23 cellular contexts compared by ENCODE assay signal in the genomic region with DNA sequence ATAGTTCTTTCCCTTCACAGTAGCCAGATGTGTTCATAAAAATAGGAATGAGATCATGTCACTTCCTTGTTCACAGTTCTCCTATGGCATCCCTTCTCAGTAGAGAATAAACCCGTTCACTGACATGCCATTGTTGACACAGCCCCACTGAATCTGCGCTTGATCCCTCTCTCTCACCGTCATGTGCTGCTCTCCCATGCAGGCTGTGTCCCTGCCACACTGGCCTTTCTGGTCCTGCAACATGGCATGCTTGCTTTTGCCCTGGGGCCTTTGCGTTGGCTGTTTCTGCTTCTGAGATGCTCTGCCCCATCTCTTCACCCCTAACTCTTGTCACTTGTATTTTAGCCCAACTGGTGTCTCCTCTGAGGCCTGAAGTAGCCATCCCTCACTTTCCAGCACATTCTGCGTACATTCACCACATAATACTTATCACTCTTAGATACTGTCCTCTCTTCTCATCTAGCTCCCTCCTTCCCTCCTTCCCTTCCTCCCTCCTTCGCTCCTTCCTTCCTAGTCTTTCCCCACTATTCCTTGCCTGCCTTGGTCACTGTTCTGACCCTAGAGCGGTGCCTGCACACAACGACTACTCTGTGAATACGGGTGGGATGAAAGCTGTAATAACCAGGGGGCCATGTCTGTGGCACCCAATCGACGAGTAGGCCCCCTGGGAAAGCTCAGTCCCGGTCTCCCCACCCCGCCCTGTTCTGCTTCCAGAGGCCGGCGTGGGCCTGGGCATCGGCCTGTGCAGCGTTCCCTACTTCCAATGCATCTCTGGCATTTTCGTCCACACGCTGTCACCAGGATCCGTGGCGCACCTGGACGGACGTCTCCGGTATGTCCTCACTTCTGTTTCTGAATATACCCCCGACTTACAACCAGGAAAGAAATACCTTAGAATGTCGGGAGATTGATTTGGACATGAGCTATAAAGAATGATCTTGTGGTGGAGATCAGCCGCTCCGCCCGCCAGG. TPM values are rescaled to one million over a fixed set of nuclear protein-coding genes. Genes with fewer than 3 reads are reported as not detected.
DNase-seq lines count a peak whose midpoint lies in the region; ATAC-seq, FAIRE-seq and TF ChIP-seq lines count a peak whose summit lies in the region.
"Had no signal": no experiment of that assay in that cellular context is flagged by ENCODE, and none has a peak within 500 bp of the region (broad histone marks: within the 10 kb centered on the region; RNA-seq: fewer than 3 reads in every experiment).

No MANE protein-coding gene starts in this region.

- H2BK15ac ChIP-seq in mesenchymal stem cell (ENCODE audit: low read depth, poor library complexity, severe bottlenecking): no peak overlapping the region

- no peak overlapping the region for H4K8ac ChIP-seq in mesenchymal stem cell (ENCODE audit: low read length)

- CTCF ChIA-PET in K562 (lab: Yijun Ruan, JAX; ENCODE audit: low intra/inter-chr PET ratio): interaction anchor here (0.8 kb wide), 1 partner anchor 131 kb away, joined by 3 read pairs; no protein-coding TSS in a partner anchor

- peak; percentile 39 for DNase-seq in SIG-M5 treated with dmso at 0.1 percent for 504 hours (lab: John Stamatoyannopoulos, UW; ENCODE audit: unreplicated experiment)
- DNase-seq in SIG-M5 (lab: John Stamatoyannopoulos, UW): no peak
- DNase-seq in K562 (ENCODE audit: extremely low read depth in 1 of 4, low spot score in 3 of 4): no peak
- DNase-seq in mesenteric fat pad (ENCODE audit: low spot score): peak; percentile 41
- no peak for DNase-seq in NCI-H2107 (lab: John Stamatoyannopoulos, UW)
- no peak for DNase-seq in mesenchymal stem cell
- no peak for DNase-seq in NCI-H1092 treated with DMSO at 0.1 percent for 48 hours (lab: John Stamatoyannopoulos, UW)
- DNase-seq: activated CD4-positive, alpha-beta T cell treated with anti-CD3 and anti-CD28 coated beads, Interleukin-2, amount 50 U/mL, for 4 hours; amniotic stem cell; mesendoderm; NCI-H1092; NCI-H1930; NCI-H774; occipital lobe; T-helper 9 cell had no signal

- in situ Hi-C loops in K562 (cut with MboI): loop anchor here (5.0 kb wide), 1 partner anchor 120 kb away; no protein-coding TSS in a partner anchor

- TF ChIP-seq CTCF in K562 (IDR thresholded peaks at IDR 0.05 in 2 of 3, conservative IDR thresholded peaks at IDR 0.05 in 1 of 3; ENCODE audit: insufficient read depth in 2 of 3, low read depth in 1 of 3, low read length in 3 of 3): no peak

- H3K9me1 ChIP-seq in K562 (ENCODE audit: control insufficient read depth, insufficient read depth, low read length): no peaks in the 10 kb centered on the region

- no peaks in the 10 kb centered on the region for H3K79me1 ChIP-seq in mesenchymal stem cell (replicated peaks; ENCODE audit: low read length, poor library complexity, severe bottlenecking)

- no peak for TF ChIP-seq EP300 in K562 (IDR thresholded peaks at IDR 0.05; ENCODE audit: low read length)

- H3K79me2 ChIP-seq in K562 (ENCODE audit: control insufficient read depth, insufficient read depth, low read length): no peaks in the 10 kb centered on the region

- H4K91ac ChIP-seq in mesenchymal stem cell (ENCODE audit: low read length): no peak overlapping the region

- H3K9ac ChIP-seq in BLaER1 treated with 17β-estradiol and CSF1 and Interleukin-3, amounts not matched to agents 10 nM and 100 nM: 0 out of 22 replicates have a peak overlapping the region, but pooled peaks of 1 of the 11 experiments have one; percentile 8
- no peak overlapping the region for H3K9ac ChIP-seq in K562 (ENCODE audit: insufficient read depth in 1 of 2, low read depth in 2 of 2, low read length in 2 of 2)
- H3K9ac ChIP-seq in mesenchymal stem cell (ENCODE audit: low read length): no peak overlapping the region

- no peak overlapping the region for H2AK5ac ChIP-seq in mesenchymal stem cell (ENCODE audit: low read length, severe bottlenecking)

- no peak overlapping the region for H2BK12ac ChIP-seq in mesenchymal stem cell (ENCODE audit: low read length in 2 of 2)

- no peak overlapping the region for H3K4me3 ChIP-seq in BLaER1 treated with 17β-estradiol and CSF1 and Interleukin-3, amounts not matched to agents 10 nM and 100 nM
- H3K4me3 ChIP-seq in K562 (no peak overlapping the region), mesenchymal stem cell (ENCODE audit: insufficient read depth in 1 of 2, low read depth in 1 of 2, low read length in 2 of 2) (no peak overlapping the region)
- H3K4me3 ChIP-seq: breast epithelium, HAP-1 had no signal

- peak overlapping the region in 3 of 11 experiments; percentile 10 to 30 (median 26); a peak in 2 of 22 replicates for H3K27ac ChIP-seq in BLaER1 treated with 17β-estradiol and CSF1 and Interleukin-3, amounts not matched to agents 10 nM and 100 nM
- H3K27ac ChIP-seq in K562 (ENCODE audit: extremely low read depth, low read depth, low read length): no peak overlapping the region
- H3K27ac ChIP-seq in mesenchymal stem cell (ENCODE audit: low read length, poor library complexity, severe bottlenecking): no peak overlapping the region
- H3K27ac ChIP-seq: breast epithelium had no signal

- TF ChIP-seq POLR2A in K562 (conservative IDR thresholded peaks at IDR 0.05): no peak

- H2AFZ ChIP-seq in K562 (ENCODE audit: low read depth, low read length) (no peak overlapping the region), mesenchymal stem cell (ENCODE audit: low read depth, low read length) (no peak overlapping the region)

- no peak for TF ChIP-seq RAD21 in K562 (CRISPR knock-in tag; conservative IDR thresholded peaks at IDR 0.05 in 1 of 2, IDR thresholded peaks at IDR 0.05 in 1 of 2)

- peaks cover 15 to 31% (median 17%) of the 10 kb centered on the region in 11 experiments for H3K9me3 ChIP-seq in BLaER1 treated with 17β-estradiol and CSF1 and Interleukin-3, amounts not matched to agents 10 nM and 100 nM (replicated peaks in 1 of 11)
- no peaks in the 10 kb centered on the region for H3K9me3 ChIP-seq in K562 (replicated peaks; ENCODE audit: control insufficient read depth, insufficient read depth, low read depth, low read length)
- peaks cover 9% of the 10 kb centered on the region for H3K9me3 ChIP-seq in mesenchymal stem cell (ENCODE audit: control insufficient read depth, low read length)
- H3K9me3 ChIP-seq: breast epithelium, HAP-1 had no signal

- H3K23ac ChIP-seq in mesenchymal stem cell (ENCODE audit: low read length in 2 of 2): no peak overlapping the region

- ATAC-seq in K562: no peak
- ATAC-seq: WTC11 had no signal

- no peaks in the 10 kb centered on the region for H3K27me3 ChIP-seq in BLaER1 treated with 17β-estradiol and CSF1 and Interleukin-3, amounts not matched to agents 10 nM and 100 nM
- H3K27me3 ChIP-seq in K562 (ENCODE audit: control insufficient read depth in 2 of 2, insufficient read depth in 2 of 2, low read length in 2 of 2) (no peaks in the 10 kb centered on the region), mesenchymal stem cell (ENCODE audit: control insufficient read depth in 1 of 2, insufficient read depth in 1 of 2, low read length in 2 of 2) (peaks cover 5 to 49% of the 10 kb centered on the region in 2 experiments)
- H3K27me3 ChIP-seq: breast epithelium had no signal

- H3K14ac ChIP-seq in mesenchymal stem cell (ENCODE audit: low read length in 2 of 2): no peak overlapping the region

- H2BK5ac ChIP-seq in mesenchymal stem cell (ENCODE audit: low read depth, low read length, poor library complexity, severe bottlenecking): no peak overlapping the region

- no peaks in the 10 kb centered on the region for H4K20me1 ChIP-seq in BLaER1 treated with 17β-estradiol and CSF1 and Interleukin-3, amounts not matched to agents 10 nM and 100 nM
- no peaks in the 10 kb centered on the region for H4K20me1 ChIP-seq in K562 (replicated peaks; ENCODE audit: control insufficient read depth, insufficient read depth, low read length)

- no peak overlapping the region for H3K4ac ChIP-seq in mesenchymal stem cell (ENCODE audit: low read depth in 1 of 2, low read length in 2 of 2)

- POLR2A ChIA-PET in K562 (lab: Yijun Ruan, JAX): interaction anchor here (1.3 kb wide), 1 partner anchor 12 kb away, joined by 3 read pairs; no protein-coding TSS in a partner anchor

- H3K18ac ChIP-seq in mesenchymal stem cell (ENCODE audit: low read depth in 1 of 2, low read length in 2 of 2): no peak overlapping the region

- H3K4me2 ChIP-seq in BLaER1 treated with 17β-estradiol and CSF1 and Interleukin-3, amounts not matched to agents 10 nM and 100 nM: peak overlapping the region; percentile 13 to 67 (median 35); a peak in 20 of 22 replicates
- no peak overlapping the region for H3K4me2 ChIP-seq in K562 (ENCODE audit: insufficient read depth, low read length)
- no peak overlapping the region for H3K4me2 ChIP-seq in mesenchymal stem cell (ENCODE audit: low read length, poor library complexity, severe bottlenecking)

- FAIRE-seq in K562 (lab: Jason Lieb, UNC): no peak
- FAIRE-seq: colon, GM12892, keratinocyte, urothelium cell line had no signal

- H3K4me1 ChIP-seq in BLaER1 treated with 17β-estradiol and CSF1 and Interleukin-3, amounts not matched to agents 10 nM and 100 nM: peaks cover 51 to 63% (median 55%) of the 10 kb centered on the region in 10 experiments
- no peaks in the 10 kb centered on the region for H3K4me1 ChIP-seq in K562 (replicated peaks in 1 of 2; ENCODE audit: control insufficient read depth in 2 of 2, insufficient read depth in 2 of 2, low read length in 2 of 2)
- peaks cover 11% of the 10 kb centered on the region for H3K4me1 ChIP-seq in mesenchymal stem cell (ENCODE audit: control insufficient read depth, insufficient read depth, low read depth, low read length)
- H3K4me1 ChIP-seq: breast epithelium, HAP-1 had no signal

- peaks cover 0 to 12% (median 0%) of the 10 kb centered on the region in 11 experiments; a peak in 4 of 22 replicates for H3K36me3 ChIP-seq in BLaER1 treated with 17β-estradiol and CSF1 and Interleukin-3, amounts not matched to agents 10 nM and 100 nM
- H3K36me3 ChIP-seq in K562 (ENCODE audit: control insufficient read depth, insufficient read depth, low read length) (no peaks in the 10 kb centered on the region), mesenchymal stem cell (ENCODE audit: control insufficient read depth in 1 of 2, insufficient read depth in 2 of 2, low read depth in 1 of 2, low read length in 2 of 2) (peaks cover 0 to 17% of the 10 kb centered on the region in 2 experiments)
- H3K36me3 ChIP-seq: breast epithelium, HAP-1 had no signal

- 69% methylated on average over 27 of the region's 29 CpGs for WGBS in K562 (ENCODE audit: insufficient coverage, low coverage, missing lambda C conversion rate)
- WGBS in mesenchymal stem cell: 92% methylated on average over 28 of the region's 29 CpGs

- no peak overlapping the region for H2BK120ac ChIP-seq in mesenchymal stem cell (ENCODE audit: low read depth, low read length)

- intact Hi-C loops in K562 (cut with micrococcal nuclease): no loop called here

- BruUV-seq in K562 (replicated peaks; lab: Mats Ljungman, UMichigan): no TSS peak

RNA-seq across cellular contexts. Expression of a gene that starts 41.7 kb away (rescaled TPM):
- 15.5 and 16.0 TPM in 2 replicates for total RNA-seq in K562 (2011; cell fraction: chromatin; rRNA removed; ENCODE audit: low replicate concordance)
- 10.4 and 11.8 TPM in 2 replicates for total RNA-seq in K562 (2011; cell fraction: nucleolus; rRNA removed)
- 14.9 and 15.2 TPM in 2 replicates for total RNA-seq in K562 (2011; cell fraction: nucleoplasm; rRNA removed)
- total RNA-seq in K562 (2014; rRNA removed) (1.7 and 3.9 TPM in 2 replicates), K562 (2014; rRNA removed; fragmentation: Illumina TruSeq; extraction: Trizol) (2.0 and 2.1 TPM in 2 replicates), K562 (2015; rRNA removed; fragmentation: Illumina TruSeq; extraction: Trizol) (2.1 and 2.4 TPM in 2 replicates), K562 (2021) (3.1 and 3.6 TPM in 2 replicates), mesenteric fat pad (3.3 TPM)
- polyA plus RNA-seq in K562 (2011; rRNA removed) (4.8 and 5.7 TPM in 2 replicates), K562 (2014; fragmentation: Illumina TruSeq; extraction: Trizol) (3.8 and 4.4 TPM in 2 replicates), K562 (2014; fragmentation: Nextera tagmentation; extraction: Ambion mirVana) (1 to 10 TPM; 1.8 to 2.1 TPM), K562 (2014; rRNA removed) (2.2 and 2.5 TPM in 2 replicates)
- 5.5 and 5.9 TPM in 2 replicates for polyA plus RNA-seq in K562 (2011; cell fraction: cytosol; rRNA removed)
- 11.6 and 22.7 TPM in 2 replicates for polyA plus RNA-seq in K562 (2011; cell fraction: nucleus; rRNA removed)
- polyA plus RNA-seq in K562 (2012): 2.4 and 2.7 TPM in 2 replicates
- 4.1 and 9.6 TPM in 2 replicates for polyA minus RNA-seq in K562 (2011; rRNA and poly(A)+ RNA removed)
- polyA minus RNA-seq in K562 (2011; cell fraction: cytosol; rRNA and poly(A)+ RNA removed): 0.73 and 2.3 TPM in 2 replicates
- 6.4 and 7.9 TPM in 2 replicates for polyA minus RNA-seq in K562 (2011; cell fraction: nucleus; rRNA and poly(A)+ RNA removed)
- 2.6 TPM for polyA plus RNA-seq in mesenchymal stem cell (2013, experiment 1 of 2)
- 2.5 TPM for polyA plus RNA-seq in mesenchymal stem cell (2013, experiment 2 of 2)

Comparison
In these comparisons a context has a peak if more than half of its experiments do, and no peak if none do; other contexts are left out.
1. DNase-seq: peak in SIG-M5 treated with dmso at 0.1 percent for 504 hours (single experiment) and mesenteric fat pad (single experiment); none in SIG-M5 (single experiment), K562 (0 of 4), NCI-H2107 (single experiment), mesenchymal stem cell (single experiment) and NCI-H1092 treated with DMSO at 0.1 percent for 48 hours (single experiment).
2. H3K4me2 ChIP-seq: peak in BLaER1 treated with 17β-estradiol and CSF1 and Interleukin-3, amounts not matched to agents 10 nM and 100 nM (11 of 11); none in K562 (single experiment) and mesenchymal stem cell (single experiment).